ENCODE assay signal across 26 cellular contexts in the genomic region with DNA sequence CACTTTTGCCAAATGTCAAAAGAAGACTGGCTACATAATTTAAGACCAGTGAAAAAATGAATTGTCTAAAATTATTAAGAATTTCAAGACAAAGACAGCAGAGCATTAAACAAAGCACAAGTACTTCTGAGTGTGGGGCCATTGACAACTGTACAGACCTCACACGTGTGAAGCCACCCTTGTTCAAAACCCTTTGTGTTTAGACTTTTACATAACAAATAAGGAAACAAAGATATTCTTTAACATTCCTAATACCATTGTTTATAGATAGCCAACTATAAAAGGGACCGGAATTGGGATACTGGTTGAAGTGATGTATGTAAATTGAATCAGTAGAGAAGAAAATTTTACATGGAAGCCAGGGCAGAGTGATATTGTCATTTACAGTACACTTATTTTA.
DNase-seq lines count a peak whose midpoint lies in the region; ATAC-seq, FAIRE-seq and TF ChIP-seq lines count a peak whose summit lies in the region.
"Had no signal": no experiment of that assay in that cellular context is flagged by ENCODE, and none has a peak within 500 bp of the region (broad histone marks: within the 10 kb centered on the region; RNA-seq: fewer than 3 reads in every experiment).

No MANE protein-coding gene starts in this region.

- H2BK120ac ChIP-seq in H9 (ENCODE audit: low read depth, low read length, poor library complexity, severe bottlenecking), result no peak overlapping the region
- H2BK120ac ChIP-seq in H1 (replicated peaks; ENCODE audit: low read depth, low read length), result no peak overlapping the region
- H2BK120ac ChIP-seq in mesendoderm (ENCODE audit: low read depth, low read length), result no peak overlapping the region

- TF ChIP-seq EP300 in H1 (IDR thresholded peaks at IDR 0.05; ENCODE audit: borderline replicate concordance in 1 of 2, low read depth in 2 of 2, low read length in 2 of 2), result no peak

- H2BK20ac ChIP-seq in H9 (ENCODE audit: low read depth, low read length, poor library complexity, severe bottlenecking) (no peak overlapping the region), H1 (ENCODE audit: low read length) (no peak overlapping the region)

- H3K4me3 ChIP-seq in HUES6 (ENCODE audit: low read depth, low read length), result no peak overlapping the region
- no peak overlapping the region for H3K4me3 ChIP-seq in H1 (ENCODE audit: extremely low read depth in 1 of 4, insufficient read depth in 2 of 4, low read depth in 3 of 4, low read length in 4 of 4)
- no peak overlapping the region for H3K4me3 ChIP-seq in neural progenitor cell
- H3K4me3 ChIP-seq in mesendoderm (ENCODE audit: low read length), result no peak overlapping the region
- H3K4me3 ChIP-seq: A549; BLaER1 treated with 17β-estradiol and CSF1 and Interleukin-3, amounts not matched to agents 10 nM and 100 nM; GM12878; GM23248 had no signal

- H3K79me2 ChIP-seq in H9 (ENCODE audit: insufficient read depth, low read length), result no peaks in the 10 kb centered on the region
- H3K79me2 ChIP-seq in H1 (ENCODE audit: control insufficient read depth in 1 of 2, insufficient read depth in 2 of 2, low read length in 2 of 2), result no peaks in the 10 kb centered on the region
- no peaks in the 10 kb centered on the region for H3K79me2 ChIP-seq in neural progenitor cell (ENCODE audit: low read depth)
- no peaks in the 10 kb centered on the region for H3K79me2 ChIP-seq in mesendoderm (ENCODE audit: control insufficient read depth, insufficient read depth, low read length)

- TF ChIP-seq CTCF in H9 (conservative IDR thresholded peaks at IDR 0.05), result no peak
- TF ChIP-seq CTCF in H1 (IDR thresholded peaks at IDR 0.05; ENCODE audit: control extremely low read depth in 1 of 3, insufficient read depth in 1 of 3, low read depth in 1 of 3, low read length in 3 of 3), result no peak
- TF ChIP-seq CTCF in neural progenitor cell (IDR thresholded peaks at IDR 0.05), result no peak

- H3K4me2 ChIP-seq in H9 (ENCODE audit: insufficient read depth, insufficient read length, low read length) (no peak overlapping the region), H1 (ENCODE audit: insufficient read depth in 1 of 2, low read depth in 2 of 2, low read length in 2 of 2) (peak overlapping the region in 1 of 2 experiments; percentile 10; a peak in 2 of 4 replicates), neural progenitor cell (no peak overlapping the region), mesendoderm (ENCODE audit: low read length) (no peak overlapping the region)
- H3K4me2 ChIP-seq: A549; BLaER1 treated with 17β-estradiol and CSF1 and Interleukin-3, amounts not matched to agents 10 nM and 100 nM had no signal

- POLR2A ChIA-PET in H1 (lab: Charles Lee; ENCODE audit: partially characterized antibody), result no interaction called here

- H3K36me3 ChIP-seq in HUES6 (ENCODE audit: control insufficient read depth, insufficient read depth, low read length) (no peaks in the 10 kb centered on the region), H1 (ENCODE audit: control insufficient read depth in 2 of 4, insufficient read depth in 4 of 4, low read length in 3 of 4) (no peaks in the 10 kb centered on the region), neural progenitor cell (no peaks in the 10 kb centered on the region), mesendoderm (ENCODE audit: control insufficient read depth, insufficient read depth, low read length) (no peaks in the 10 kb centered on the region)
- H3K36me3 ChIP-seq: BE2C; BLaER1 treated with 17β-estradiol and CSF1 and Interleukin-3, amounts not matched to agents 10 nM and 100 nM had no signal

- ATAC-seq in HG03439 (IDR thresholded peaks at IDR 0.05; ENCODE audit: unreplicated experiment), result no peak
- ATAC-seq: A549, GM12878, HCT116 had no signal

- no peak overlapping the region for H2AFZ ChIP-seq in H9 (ENCODE audit: low read length)
- no peak overlapping the region for H2AFZ ChIP-seq in H1 (ENCODE audit: low read length)
- no peak overlapping the region for H2AFZ ChIP-seq in neural progenitor cell (replicated peaks)
- H2AFZ ChIP-seq: GM23248 had no signal

- H3K4ac ChIP-seq in H9 (ENCODE audit: low read depth, low read length) (no peak overlapping the region), H1 (replicated peaks; ENCODE audit: insufficient read length, low read depth, low read length) (no peak overlapping the region), mesendoderm (ENCODE audit: low read depth, low read length) (no peak overlapping the region)

- no peaks in the 10 kb centered on the region for H3F3A ChIP-seq in neural progenitor cell (ENCODE audit: low read depth)

- no peaks in the 10 kb centered on the region; the same call in 1 of the 2 replicates for H3K4me1 ChIP-seq in H9 (ENCODE audit: insufficient read depth, low read length)
- peaks cover 20% of the 10 kb centered on the region; the same call in 1 of the 2 replicates for H3K4me1 ChIP-seq in HUES6 (ENCODE audit: control insufficient read depth, insufficient read depth, low read length)
- H3K4me1 ChIP-seq in H1 (replicated peaks in 1 of 4; ENCODE audit: control insufficient read depth in 3 of 4, insufficient read depth in 4 of 4, low read length in 3 of 4), result peaks cover 0 to 6% (median 0%) of the 10 kb centered on the region in 4 experiments; a peak in 1 of 7 replicates
- peaks cover 8% of the 10 kb centered on the region for H3K4me1 ChIP-seq in neural progenitor cell
- H3K4me1 ChIP-seq in mesendoderm (ENCODE audit: control insufficient read depth, low read depth, low read length), result no peaks in the 10 kb centered on the region
- H3K4me1 ChIP-seq: A549, BE2C had no signal

- FAIRE-seq in H1 (lab: Jason Lieb, UNC), result no peak
- FAIRE-seq: A549, D721Med, GM12878, GM19239, H54 had no signal

- H2BK12ac ChIP-seq in H9 (ENCODE audit: insufficient read length, low read depth, low read length) (no peak overlapping the region), H1 (ENCODE audit: low read depth, low read length) (no peak overlapping the region)

- H3K27ac Mint-ChIP-seq in H9 (peak overlapping the region; percentile 9 to 84 (median 23); a peak in 3 of 7 replicates), neural progenitor cell (no peak overlapping the region)
- H3K27ac Mint-ChIP-seq: CD14-positive monocyte; CD4-positive, alpha-beta T cell; CD8-positive, alpha-beta memory T cell had no signal

- H3K4me3 Mint-ChIP-seq in H9, result no peak overlapping the region
- no peak overlapping the region for H3K4me3 Mint-ChIP-seq in neural progenitor cell
- H3K4me3 Mint-ChIP-seq: CD14-positive monocyte; CD4-positive, alpha-beta T cell; CD8-positive, alpha-beta memory T cell had no signal

- no peaks in the 10 kb centered on the region for H3K79me1 ChIP-seq in H9 (ENCODE audit: insufficient read depth, low read depth, low read length, poor library complexity, severe bottlenecking)
- no peaks in the 10 kb centered on the region for H3K79me1 ChIP-seq in H1 (ENCODE audit: low read depth, low read length)
- no peaks in the 10 kb centered on the region for H3K79me1 ChIP-seq in mesendoderm (ENCODE audit: low read length)

- no peak overlapping the region for H3K56ac ChIP-seq in H9 (ENCODE audit: insufficient read length, low read depth, low read length)
- H3K56ac ChIP-seq in H1 (replicated peaks; ENCODE audit: insufficient read length, low read depth, low read length), result no peak overlapping the region
- no peak overlapping the region for H3K56ac ChIP-seq in mesendoderm (ENCODE audit: low read length)

- CTCF ChIA-PET in H1 (lab: Charles Lee; ENCODE audit: partially characterized antibody), result no interaction called here

- no peak overlapping the region for H2AK5ac ChIP-seq in H9 (ENCODE audit: insufficient read length, low read length)
- no peak overlapping the region for H2AK5ac ChIP-seq in H1 (ENCODE audit: low read depth, low read length)
- H2AK5ac ChIP-seq in mesendoderm (ENCODE audit: low read length), result no peak overlapping the region

- H3K27me3 Mint-ChIP-seq in H9 (ENCODE audit: low read depth), result no peaks in the 10 kb centered on the region
- no peaks in the 10 kb centered on the region for H3K27me3 Mint-ChIP-seq in neural progenitor cell (ENCODE audit: insufficient read depth, low read depth)
- H3K27me3 Mint-ChIP-seq: CD4-positive, alpha-beta T cell; CD8-positive, alpha-beta memory T cell had no signal

- no peak overlapping the region for H3K23ac ChIP-seq in H9 (ENCODE audit: insufficient read length, low read depth, low read length)
- no peak overlapping the region for H3K23ac ChIP-seq in H1 (ENCODE audit: insufficient read length)
- no peak overlapping the region for H3K23ac ChIP-seq in mesendoderm (ENCODE audit: low read length)

- H3K23me2 ChIP-seq in H9 (ENCODE audit: insufficient read length, low read depth, low read length, poor library complexity, severe bottlenecking) (no peaks in the 10 kb centered on the region), H1 (ENCODE audit: low read depth, low read length) (no peaks in the 10 kb centered on the region)

- H3K27me3 ChIP-seq in H9 (ENCODE audit: insufficient read depth, low read length) (no peaks in the 10 kb centered on the region), HUES6 (ENCODE audit: control insufficient read depth, insufficient read depth, low read length) (no peaks in the 10 kb centered on the region), H1 (replicated peaks in 1 of 4; ENCODE audit: control insufficient read depth in 3 of 4, extremely low read depth in 1 of 4, insufficient read depth in 3 of 4, low read length in 3 of 4) (no peaks in the 10 kb centered on the region), neural progenitor cell (no peaks in the 10 kb centered on the region), mesendoderm (ENCODE audit: insufficient read depth, low read length, poor library complexity) (no peaks in the 10 kb centered on the region)
- H3K27me3 ChIP-seq: BE2C; BLaER1 treated with 17β-estradiol and CSF1 and Interleukin-3, amounts not matched to agents 10 nM and 100 nM had no signal

- H2BK15ac ChIP-seq in H9 (ENCODE audit: low read depth, low read length) (no peak overlapping the region), H1 (ENCODE audit: low read length) (no peak overlapping the region), mesendoderm (replicated peaks; ENCODE audit: low read depth) (no peak overlapping the region)

- H3K14ac ChIP-seq in H9 (ENCODE audit: insufficient read depth, low read length) (no peak overlapping the region), H1 (ENCODE audit: insufficient read length) (no peak overlapping the region)

- no peak overlapping the region for H3K27ac ChIP-seq in H9 (ENCODE audit: insufficient read length, low read depth, low read length)
- peak overlapping the region; percentile 38; the same call in 1 of the 2 replicates for H3K27ac ChIP-seq in HUES6 (ENCODE audit: low read depth, low read length)
- H3K27ac ChIP-seq in H1 (ENCODE audit: low read depth, low read length), result no peak overlapping the region
- no peak overlapping the region for H3K27ac ChIP-seq in neural progenitor cell
- no peak overlapping the region for H3K27ac ChIP-seq in mesendoderm (ENCODE audit: low read depth, low read length)
- H3K27ac ChIP-seq: A549, GM23248 had no signal

- H3K9ac ChIP-seq in H9 (ENCODE audit: extremely low read depth, insufficient read length, low read length) (no peak overlapping the region), HUES6 (ENCODE audit: low read length) (no peak overlapping the region), H1 (replicated peaks in 1 of 4; ENCODE audit: extremely low read depth in 1 of 4, low read depth in 3 of 4, low read length in 3 of 4) (no peak overlapping the region), neural progenitor cell (no peak overlapping the region), mesendoderm (ENCODE audit: low read length) (no peak overlapping the region)
- H3K9ac ChIP-seq: BLaER1 treated with 17β-estradiol and CSF1 and Interleukin-3, amounts not matched to agents 10 nM and 100 nM; GM23248 had no signal

- DNase-seq in H9 (no peak), H1 (ENCODE audit: low read depth in 1 of 2, low spot score in 2 of 2) (no peak), neural progenitor cell (ENCODE audit: low spot score) (peak; percentile 26), SHP77 treated with DMSO at 0.1 percent for 48 hours (lab: John Stamatoyannopoulos, UW) (no peak), mesendoderm (no peak)
- DNase-seq: 8988T; ACHN; AML-193; BE2C; CD4-positive, alpha-beta T cell; CD8-positive, alpha-beta memory T cell; DMS 273 treated with DMSO at 0.1 percent for 48 hours; DMS79; EL; GDM1; GM23248 had no signal

- H4K5ac ChIP-seq in H9 (ENCODE audit: insufficient read length, low read depth, low read length) (no peak overlapping the region), H1 (ENCODE audit: insufficient read length, low read depth, low read length) (peak overlapping the region; percentile 80), mesendoderm (ENCODE audit: low read length) (no peak overlapping the region)

- TF ChIP-seq RAD21 in H1 (IDR thresholded peaks at IDR 0.05 in 1 of 2, conservative IDR thresholded peaks at IDR 0.05 in 1 of 2; ENCODE audit: low read depth in 2 of 2, low read length in 2 of 2), result no peak

- H3K9me3 Mint-ChIP-seq in H9 (no peaks in the 10 kb centered on the region), neural progenitor cell (no peaks in the 10 kb centered on the region)

- WGBS in H9 (ENCODE audit: extremely low coverage, insufficient read length, low lambda C conversion rate), result no CpG with 5 or more reads among the region's 2 CpGs
- WGBS in H1 (ENCODE audit: extremely low coverage in 1 of 2, insufficient coverage in 1 of 2, insufficient read length in 1 of 2, insufficient replicate concordance in 2 of 2, low coverage in 1 of 2, low lambda C conversion rate in 2 of 2, missing lambda C conversion rate in 1 of 2), 2 experiments, result 39% methylated on average over 2 of the region's 2 CpGs; no CpG with 5 or more reads in 1 of the 2 experiments
- no CpG with 5 or more reads among the region's 2 CpGs for WGBS in mesendoderm (ENCODE audit: extremely low coverage, insufficient coverage, low lambda C conversion rate)

- H3K18ac ChIP-seq in H9 (ENCODE audit: insufficient read length, low read depth, low read length) (no peak overlapping the region), H1 (ENCODE audit: extremely low read depth, low read length) (no peak overlapping the region), mesendoderm (ENCODE audit: low read length) (no peak overlapping the region)

- H3K36me3 Mint-ChIP-seq in H9 (ENCODE audit: insufficient read depth in 1 of 3, low read depth in 3 of 3) (no peaks in the 10 kb centered on the region), neural progenitor cell (no peaks in the 10 kb centered on the region)
- H3K36me3 Mint-ChIP-seq: CD14-positive monocyte; CD8-positive, alpha-beta memory T cell had no signal

- H2BK5ac ChIP-seq in H9 (ENCODE audit: insufficient read length, low read length) (no peak overlapping the region), H1 (ENCODE audit: low read depth, low read length) (no peak overlapping the region), mesendoderm (ENCODE audit: low read length) (no peak overlapping the region)

- H3K4me1 Mint-ChIP-seq in H9 (peaks cover 23 to 26% of the 10 kb centered on the region in 2 experiments), neural progenitor cell (no peaks in the 10 kb centered on the region)
- H3K4me1 Mint-ChIP-seq: CD14-positive monocyte; CD8-positive, alpha-beta memory T cell had no signal

- H4K8ac ChIP-seq in H9 (replicated peaks; ENCODE audit: insufficient read length, low read depth, low read length) (no peak overlapping the region), H1 (ENCODE audit: extremely low read depth, insufficient read depth, low read length) (no peak overlapping the region), mesendoderm (ENCODE audit: low read depth, low read length) (no peak overlapping the region)

- H4K91ac ChIP-seq in H9 (ENCODE audit: insufficient read length, low read depth, low read length), result no peak overlapping the region
- H4K91ac ChIP-seq in H1 (replicated peaks; ENCODE audit: insufficient read length, low read length), result no peak overlapping the region

- no peak for TF ChIP-seq POLR2A in H1 (IDR thresholded peaks at IDR 0.05; ENCODE audit: control extremely low read depth in 1 of 2, low read depth in 2 of 2, low read length in 2 of 2)

- no peaks in the 10 kb centered on the region for H4K20me1 ChIP-seq in H9 (ENCODE audit: control insufficient read depth, insufficient read depth, insufficient read length)
- H4K20me1 ChIP-seq in H1 (replicated peaks in 1 of 2; ENCODE audit: control insufficient read depth in 1 of 2, insufficient read depth in 2 of 2, low read length in 2 of 2), result no peaks in the 10 kb centered on the region
- H4K20me1 ChIP-seq in neural progenitor cell (ENCODE audit: low read depth), result no peaks in the 10 kb centered on the region
- H4K20me1 ChIP-seq: BLaER1 treated with 17β-estradiol and CSF1 and Interleukin-3, amounts not matched to agents 10 nM and 100 nM had no signal

- H3K9me3 ChIP-seq in H9 (ENCODE audit: control insufficient read depth, low read depth, low read length) (no peaks in the 10 kb centered on the region), HUES6 (ENCODE audit: control insufficient read depth, insufficient read depth, low read depth, low read length) (no peaks in the 10 kb centered on the region), H1 (ENCODE audit: insufficient read depth in 2 of 2, low read depth in 1 of 2, low read length in 1 of 2) (no peaks in the 10 kb centered on the region), neural progenitor cell (ENCODE audit: low read depth) (no peaks in the 10 kb centered on the region)
- H3K9me3 ChIP-seq: A549; BE2C; BLaER1 treated with 17β-estradiol and CSF1 and Interleukin-3, amounts not matched to agents 10 nM and 100 nM had no signal

- H3T11ph ChIP-seq in H9 (ENCODE audit: low read length), result no peak overlapping the region
